In genomic region chr3:3125977-3126376, GRCh38 we compare ENCODE assay signal across 9 cellular contexts. TPM values are rescaled to one million over a fixed set of nuclear protein-coding genes. Genes with fewer than 3 reads are reported as not detected.
DNase-seq lines count a peak whose midpoint lies in the region; ATAC-seq and TF ChIP-seq lines count a peak whose summit lies in the region.
"Had no signal": no experiment of that assay in that cellular context is flagged by ENCODE, and none has a peak within 500 bp of the region (broad histone marks: within the 10 kb centered on the region; RNA-seq: fewer than 3 reads in every experiment).

No MANE protein-coding gene starts in this region.

- H3K27me3 ChIP-seq in left ventricle myocardium inferior (ENCODE audit: low read depth) (no peaks in the 10 kb centered on the region), breast epithelium (no peaks in the 10 kb centered on the region), mononuclear cell (ENCODE audit: insufficient read depth, low read length) (no peaks in the 10 kb centered on the region), vagina (no peaks in the 10 kb centered on the region)

- ATAC-seq in Right ventricle myocardium superior (ENCODE audit: poor library complexity) (no peak), HG02885 (IDR thresholded peaks at IDR 0.05; ENCODE audit: poor library complexity, unreplicated experiment) (no peak), HG03460 (IDR thresholded peaks at IDR 0.05; ENCODE audit: unreplicated experiment) (no peak)

- DNase-seq in left ventricle myocardium inferior (no peak), Right ventricle myocardium superior (no peak), breast epithelium (ENCODE audit: low spot score in 2 of 2) (no peak), vagina (ENCODE audit: extremely low spot score in 2 of 2) (no peak), HPDE6-E6E7 (ENCODE audit: extremely low spot score) (no peak)

- H3K27ac ChIP-seq in left ventricle myocardium inferior (replicated peaks) (peak overlapping the region; percentile 95), breast epithelium (peak overlapping the region; percentile 90 to 92), vagina (peak overlapping the region; percentile 64)

- intact Hi-C loops in left ventricle myocardium inferior (cut with micrococcal nuclease) (no loop called here), Right ventricle myocardium superior (cut with DNase I) (no loop called here), breast epithelium (cut with DNase I; ENCODE audit: low total_unique reads) (no loop called here), vagina (cut with DNase I) (no loop called here)

- H3K9me3 ChIP-seq in left ventricle myocardium inferior (replicated peaks) (no peaks in the 10 kb centered on the region), breast epithelium (no peaks in the 10 kb centered on the region), mononuclear cell (ENCODE audit: low read depth, low read length) (no peaks in the 10 kb centered on the region), vagina (no peaks in the 10 kb centered on the region)

- TF ChIP-seq CTCF in left ventricle myocardium inferior (IDR thresholded peaks at IDR 0.05; ENCODE audit: borderline replicate concordance) (no peak), breast epithelium (IDR thresholded peaks at IDR 0.05) (no peak), vagina (IDR thresholded peaks at IDR 0.05) (no peak)

- TF ChIP-seq POLR2A in breast epithelium (IDR thresholded peaks at IDR 0.05) (no peak), vagina (IDR thresholded peaks at IDR 0.05) (no peak)

- peaks cover 42% of the 10 kb centered on the region for H3K4me1 ChIP-seq in left ventricle myocardium inferior
- peaks cover 2 to 7% of the 10 kb centered on the region in 2 donors for H3K4me1 ChIP-seq in breast epithelium
- H3K4me1 ChIP-seq in mononuclear cell (ENCODE audit: insufficient read depth, low read length) = peaks cover 35% of the 10 kb centered on the region
- peaks cover 40% of the 10 kb centered on the region for H3K4me1 ChIP-seq in vagina

- H3K4me3 ChIP-seq in left ventricle myocardium inferior (peak overlapping the region; percentile 97), breast epithelium (peak overlapping the region; percentile 81 to 91 (median 81)), mononuclear cell (ENCODE audit: low read length) (peak overlapping the region; percentile 87), vagina (peak overlapping the region; percentile 66 to 81)

- H3K36me3 ChIP-seq in left ventricle myocardium inferior (peaks cover 20% of the 10 kb centered on the region), breast epithelium (no peaks in the 10 kb centered on the region), vagina (peaks cover 0 to 20% of the 10 kb centered on the region in 2 donors)

RNA-seq across cellular contexts. Expression of gene TRNT1, which starts 0.8 kb away (rescaled TPM):
- total RNA-seq in left ventricle myocardium inferior (14.6 TPM), Right ventricle myocardium superior (14.3 TPM), breast epithelium (10 to 100 TPM; 16.0 to 24.0 (median 19.0) TPM), mononuclear cell (29.6 TPM), vagina (12.8 TPM)

RNA-seq across cellular contexts. Expression of gene IL5RA, which starts 15.8 kb away (rescaled TPM):
- not detected for total RNA-seq in left ventricle myocardium inferior
- total RNA-seq in Right ventricle myocardium superior = 1.0 TPM
- total RNA-seq in breast epithelium = under 1 TPM in 2 of 3 donors, not detected in 1; 0.48 to 0.98 TPM
- total RNA-seq in mononuclear cell = 4.4 TPM
- total RNA-seq in vagina = not detected
- total RNA-seq: LHCN-M2 had no signal

RNA-seq across cellular contexts. Expression of gene CRBN, which starts 53.5 kb away (rescaled TPM):
- total RNA-seq in left ventricle myocardium inferior (53.8 TPM), Right ventricle myocardium superior (46.9 TPM), breast epithelium (100 to 1,000 TPM; 111 to 197 (median 143) TPM), mononuclear cell (456 TPM), vagina (30.7 TPM)
